ENCODE assay signal across 9 cellular contexts in the genomic region with DNA sequence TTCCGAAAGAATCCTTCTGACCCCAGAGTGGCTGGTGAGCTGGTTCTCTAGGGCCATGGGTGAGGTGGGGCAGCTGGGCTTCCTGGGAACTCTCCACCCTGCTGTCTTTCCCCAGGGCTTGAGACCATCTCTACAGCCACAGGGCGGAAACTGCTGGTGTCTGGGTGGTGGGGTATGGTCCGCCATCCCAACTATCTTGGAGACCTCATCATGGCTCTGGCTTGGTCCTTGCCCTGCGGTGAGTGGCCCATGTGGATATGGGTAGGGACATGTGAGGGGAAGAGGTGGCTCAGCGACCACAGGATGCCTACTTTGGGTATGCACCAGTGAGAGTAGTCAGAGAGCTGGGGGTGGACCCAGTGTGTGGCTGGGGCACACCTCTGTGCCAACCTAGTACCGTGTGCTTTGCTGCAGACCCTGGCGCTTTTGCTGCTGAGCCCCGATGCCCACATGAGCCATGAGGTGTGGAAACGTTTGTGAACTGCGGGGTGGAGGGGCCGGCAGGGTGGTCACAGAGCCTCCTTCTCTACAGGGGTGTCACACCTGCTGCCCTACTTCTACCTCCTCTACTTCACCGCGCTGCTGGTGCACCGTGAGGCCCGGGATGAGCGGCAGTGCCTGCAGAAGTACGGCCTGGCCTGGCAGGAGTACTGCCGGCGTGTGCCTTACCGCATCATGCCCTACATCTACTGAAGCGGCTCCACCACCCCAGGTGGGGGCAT. TPM values are rescaled to one million over a fixed set of nuclear protein-coding genes. Genes with fewer than 3 reads are reported as not detected.
A peak's percentile ranks its signal among the peaks of the same experiment; 100 is the strongest.
DNase-seq lines count a peak whose midpoint lies in the region; ATAC-seq, FAIRE-seq and TF ChIP-seq lines count a peak whose summit lies in the region.
"Had no signal": no experiment of that assay in that cellular context is flagged by ENCODE, and none has a peak within 500 bp of the region (broad histone marks: within the 10 kb centered on the region; RNA-seq: fewer than 3 reads in every experiment).

No MANE protein-coding gene starts in this region.

- no peaks in the 10 kb centered on the region for H3K9me3 Mint-ChIP-seq in activated CD8-positive, alpha-beta memory T cell treated with anti-CD3 and anti-CD28 coated beads, Interleukin-2, amount 10 ng/mL, durations not matched to agents 7 days and 5 days (ENCODE audit: low read depth)
- H3K9me3 Mint-ChIP-seq in T-cell (no peaks in the 10 kb centered on the region), immature natural killer cell (no peaks in the 10 kb centered on the region)
- no peaks in the 10 kb centered on the region for H3K9me3 Mint-ChIP-seq in stimulated activated naive B cell treated with anti-CD40 and anti-IgM and Interleukin-4, amounts not matched to agents 10 μg/mL and 1 μg/mL and 100 μg/mL, for 72 hours

- H3K36me3 Mint-ChIP-seq in activated CD8-positive, alpha-beta memory T cell treated with anti-CD3 and anti-CD28 coated beads, Interleukin-2, amount 10 ng/mL, durations not matched to agents 7 days and 5 days: peaks cover 17% of the 10 kb centered on the region
- peaks cover 21% of the 10 kb centered on the region for H3K36me3 Mint-ChIP-seq in T-cell
- H3K36me3 Mint-ChIP-seq in immature natural killer cell: peaks cover 3 to 13% (median 8%) of the 10 kb centered on the region in 3 donors
- peaks cover 33 to 50% of the 10 kb centered on the region in 2 donors for H3K36me3 Mint-ChIP-seq in stimulated activated naive B cell treated with anti-CD40 and anti-IgM and Interleukin-4, amounts not matched to agents 10 μg/mL and 1 μg/mL and 100 μg/mL, for 72 hours

- no peaks in the 10 kb centered on the region for H3K27me3 Mint-ChIP-seq in activated CD8-positive, alpha-beta memory T cell treated with anti-CD3 and anti-CD28 coated beads, Interleukin-2, amount 10 ng/mL, durations not matched to agents 7 days and 5 days
- no peaks in the 10 kb centered on the region for H3K27me3 Mint-ChIP-seq in T-cell
- H3K27me3 Mint-ChIP-seq in immature natural killer cell (ENCODE audit: low read depth in 3 of 3): peaks cover 10 to 24% (median 15%) of the 10 kb centered on the region in 3 donors
- no peaks in the 10 kb centered on the region for H3K27me3 Mint-ChIP-seq in stimulated activated naive B cell treated with anti-CD40 and anti-IgM and Interleukin-4, amounts not matched to agents 10 μg/mL and 1 μg/mL and 100 μg/mL, for 72 hours

- ATAC-seq in activated CD8-positive, alpha-beta memory T cell treated with anti-CD3 and anti-CD28 coated beads, Interleukin-2, amount 10 ng/mL, durations not matched to agents 7 days and 5 days: no peak
- ATAC-seq in T-cell (replicated peaks in 1 of 4): no peak
- ATAC-seq in stimulated activated naive B cell treated with anti-CD40 and anti-IgM and Interleukin-4, amounts not matched to agents 10 μg/mL and 1 μg/mL and 100 μg/mL, for 72 hours (replicated peaks): no peak
- ATAC-seq: right cardiac atrium had no signal

- H3K4me1 ChIP-seq in prostate gland (replicated peaks): peaks cover 19% of the 10 kb centered on the region

- no peak for TF ChIP-seq POLR2A in prostate gland (IDR thresholded peaks at IDR 0.05)

- no peak for FAIRE-seq in GM19239 (lab: Jason Lieb, UNC)

- no peak overlapping the region for H3K4me3 Mint-ChIP-seq in activated CD8-positive, alpha-beta memory T cell treated with anti-CD3 and anti-CD28 coated beads, Interleukin-2, amount 10 ng/mL, durations not matched to agents 7 days and 5 days
- peak overlapping the region; percentile 39 to 87 (median 86) for H3K4me3 Mint-ChIP-seq in T-cell
- H3K4me3 Mint-ChIP-seq in immature natural killer cell: peak overlapping the region; percentile 13 to 90 (median 23)
- H3K4me3 Mint-ChIP-seq in stimulated activated naive B cell treated with anti-CD40 and anti-IgM and Interleukin-4, amounts not matched to agents 10 μg/mL and 1 μg/mL and 100 μg/mL, for 72 hours: peak overlapping the region; percentile 89 to 91

- H3K27ac Mint-ChIP-seq in activated CD8-positive, alpha-beta memory T cell treated with anti-CD3 and anti-CD28 coated beads, Interleukin-2, amount 10 ng/mL, durations not matched to agents 7 days and 5 days: peak overlapping the region; percentile 28
- H3K27ac Mint-ChIP-seq in T-cell: peak overlapping the region; percentile 49 to 92
- peak overlapping the region in 3 of 6 donors; percentile 27 to 86 (median 40) for H3K27ac Mint-ChIP-seq in immature natural killer cell
- H3K27ac Mint-ChIP-seq in stimulated activated naive B cell treated with anti-CD40 and anti-IgM and Interleukin-4, amounts not matched to agents 10 μg/mL and 1 μg/mL and 100 μg/mL, for 72 hours: peak overlapping the region; percentile 71

- no peak overlapping the region for H3K4me3 ChIP-seq in prostate gland

- H3K27ac ChIP-seq in prostate gland: no peak overlapping the region

- DNase-seq in activated CD8-positive, alpha-beta memory T cell treated with anti-CD3 and anti-CD28 coated beads, Interleukin-2, amount 10 ng/mL, durations not matched to agents 7 days and 5 days: no peak
- DNase-seq in activated CD8-positive, alpha-beta memory T cell treated with anti-CD3 and anti-CD28 coated beads, Interleukin-2, amount 50 U/mL, for 4 hours: no peak
- DNase-seq in T-cell: no peak
- no peak for DNase-seq in immature natural killer cell
- DNase-seq in stimulated activated naive B cell treated with anti-CD40 and anti-IgM and Interleukin-4, amounts not matched to agents 10 μg/mL and 1 μg/mL and 100 μg/mL, for 72 hours: no peak
- no peak for DNase-seq in GM19239 (ENCODE audit: insufficient read length, low spot score)
- DNase-seq in prostate gland (ENCODE audit: low spot score): no peak
- no peak for DNase-seq in DMS53 treated with DMSO at 0.1 percent for 48 hours (lab: John Stamatoyannopoulos, UW; ENCODE audit: unreplicated experiment)

- H3K36me3 ChIP-seq in prostate gland: peaks cover 4 to 10% of the 10 kb centered on the region in 2 donors

- H3K9me3 ChIP-seq in prostate gland: no peaks in the 10 kb centered on the region

- POLR2A ChIA-PET in T-cell (lab: Charles Lee): no interaction called here

- CTCF ChIA-PET in activated CD8-positive, alpha-beta memory T cell treated with anti-CD3 and anti-CD28 coated beads, Interleukin-2, amount 10 ng/mL, durations not matched to agents 7 days and 5 days (lab: Charles Lee): interaction anchor here (1.1 to 4.8 kb wide), 5 partner anchors 12 to 102 kb away, joined by 3 to 29 read pairs (median 16); a partner anchor contains a TSS
- CTCF ChIA-PET in T-cell (lab: Charles Lee): no interaction called here

- TF ChIP-seq CTCF in prostate gland (IDR thresholded peaks at IDR 0.05): no peak

- 86% methylated on average over 16 of the region's 21 CpGs for WGBS in prostate gland

- no peaks in the 10 kb centered on the region for H3K27me3 ChIP-seq in prostate gland (replicated peaks; ENCODE audit: insufficient read depth)

- intact Hi-C loops in prostate gland (cut with DNase I): loop anchor here (5.0 to 10.0 kb wide), 3 partner anchors 33 to 261 kb away; a partner anchor contains a TSS

- peaks cover 62% of the 10 kb centered on the region for H3K4me1 Mint-ChIP-seq in activated CD8-positive, alpha-beta memory T cell treated with anti-CD3 and anti-CD28 coated beads, Interleukin-2, amount 10 ng/mL, durations not matched to agents 7 days and 5 days
- peaks cover 41 to 71% (median 62%) of the 10 kb centered on the region in 3 donors for H3K4me1 Mint-ChIP-seq in T-cell
- peaks cover 50 to 53% of the 10 kb centered on the region in 2 donors for H3K4me1 Mint-ChIP-seq in immature natural killer cell
- peaks cover 41 to 88% of the 10 kb centered on the region in 2 donors for H3K4me1 Mint-ChIP-seq in stimulated activated naive B cell treated with anti-CD40 and anti-IgM and Interleukin-4, amounts not matched to agents 10 μg/mL and 1 μg/mL and 100 μg/mL, for 72 hours

RNA-seq across cellular contexts. Expression of a gene that starts 2.0 kb away (rescaled TPM):
- 10 to 100 TPM; 10.5 to 13.5 TPM for total RNA-seq in activated CD8-positive, alpha-beta memory T cell treated with anti-CD3 and anti-CD28 coated beads, Interleukin-2, amount 10 ng/mL, durations not matched to agents 7 days and 5 days
- total RNA-seq in T-cell: 10 to 100 TPM in 3 of 5 donors, 1 to 10 TPM in 2; 7.0 to 20.4 (median 18.1) TPM
- polyA plus RNA-seq in immature natural killer cell: 10 to 100 TPM; 15.5 to 25.8 (median 23.9) TPM
- 10 to 100 TPM; 32.7 to 37.8 TPM for total RNA-seq in prostate gland

RNA-seq across cellular contexts. Expression of a gene that starts 3.9 kb away (rescaled TPM):
- 10 to 100 TPM; 21.0 to 26.2 TPM for total RNA-seq in activated CD8-positive, alpha-beta memory T cell treated with anti-CD3 and anti-CD28 coated beads, Interleukin-2, amount 10 ng/mL, durations not matched to agents 7 days and 5 days
- 10 to 100 TPM; 23.7 to 34.2 (median 28.6) TPM for total RNA-seq in T-cell
- polyA plus RNA-seq in immature natural killer cell: 10 to 100 TPM; 12.8 to 16.8 (median 15.4) TPM
- 100 to 1,000 TPM in 1 of 2 donors, 10 to 100 TPM in 1; 73.9 to 185 TPM for total RNA-seq in prostate gland

RNA-seq across cellular contexts. Expression of a gene that starts 6.4 kb away (rescaled TPM):
- 100 to 1,000 TPM; 899 to 972 TPM for total RNA-seq in activated CD8-positive, alpha-beta memory T cell treated with anti-CD3 and anti-CD28 coated beads, Interleukin-2, amount 10 ng/mL, durations not matched to agents 7 days and 5 days
- total RNA-seq in T-cell (1,000 to 10,000 TPM; 1,477 to 1,924 (median 1,724) TPM), prostate gland (100 to 1,000 TPM; 654 to 691 TPM)
- 1,000 to 10,000 TPM in 1 of 3 donors, 100 to 1,000 TPM in 2; 576 to 1,241 (median 681) TPM for polyA plus RNA-seq in immature natural killer cell

RNA-seq across cellular contexts. Expression of a gene that starts 6.6 kb away (rescaled TPM):
- total RNA-seq in activated CD8-positive, alpha-beta memory T cell treated with anti-CD3 and anti-CD28 coated beads, Interleukin-2, amount 10 ng/mL, durations not matched to agents 7 days and 5 days: 10 to 100 TPM; 42.0 to 61.7 TPM
- total RNA-seq in T-cell (10 to 100 TPM; 48.3 to 58.8 (median 55.1) TPM), prostate gland (100 to 1,000 TPM in 1 of 2 donors, 10 to 100 TPM in 1; 99.9 to 113 TPM)
- 100 to 1,000 TPM in 2 of 3 donors, 10 to 100 TPM in 1; 98.3 to 113 (median 105) TPM for polyA plus RNA-seq in immature natural killer cell

RNA-seq across cellular contexts. Expression of a gene that starts 18.8 kb away (rescaled TPM):
- total RNA-seq in activated CD8-positive, alpha-beta memory T cell treated with anti-CD3 and anti-CD28 coated beads, Interleukin-2, amount 10 ng/mL, durations not matched to agents 7 days and 5 days: 10 to 100 TPM; 34.4 to 35.1 TPM
- total RNA-seq in T-cell: 10 to 100 TPM; 63.8 to 77.7 (median 68.8) TPM
- 10 to 100 TPM in 1 of 3 donors, 1 to 10 TPM in 2; 2.3 to 21.8 (median 7.7) TPM for polyA plus RNA-seq in immature natural killer cell
- 100 to 1,000 TPM in 1 of 2 donors, 10 to 100 TPM in 1; 89.7 to 108 TPM for total RNA-seq in prostate gland
